1 cellular context compared by ENCODE assay signal in the genomic region with DNA sequence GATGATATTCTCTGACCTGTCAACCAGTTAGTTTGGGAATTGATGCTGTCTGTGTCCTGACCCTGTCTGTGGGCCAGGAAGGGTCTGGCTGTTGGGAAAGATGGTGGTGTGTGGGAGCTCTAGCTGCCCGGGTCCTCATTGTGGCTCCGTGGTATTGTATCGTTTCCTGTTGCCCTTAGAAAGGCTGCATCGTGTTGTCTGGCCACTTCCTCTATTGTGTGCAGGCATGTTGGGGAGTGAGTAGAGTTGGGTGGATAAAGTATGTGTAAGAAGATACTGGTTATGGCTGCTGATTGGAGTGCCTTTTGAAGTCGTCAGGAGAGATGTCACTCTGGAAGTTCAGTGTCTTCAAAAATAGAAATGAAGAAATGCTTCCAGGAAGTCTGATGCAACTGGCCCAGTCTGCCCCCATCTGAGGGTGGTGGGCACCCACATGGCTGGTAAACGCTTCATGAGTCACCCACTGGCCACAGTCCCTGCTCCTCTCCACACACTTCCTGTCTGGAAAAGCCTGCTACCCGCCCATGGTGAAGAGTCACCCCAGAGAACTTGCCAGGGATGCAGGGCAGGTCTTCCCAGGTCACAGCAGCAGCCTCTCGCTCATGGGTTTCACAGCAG.
TF ChIP-seq lines count a peak whose summit lies in the region.

No MANE protein-coding gene starts in this region.

TF ChIP-seq in HepG2, 621 proteins besides CTCF, POLR2A, EP300 and RAD21 (continued from another document and continues in another):
- TF ChIP-seq, protein P1, sequence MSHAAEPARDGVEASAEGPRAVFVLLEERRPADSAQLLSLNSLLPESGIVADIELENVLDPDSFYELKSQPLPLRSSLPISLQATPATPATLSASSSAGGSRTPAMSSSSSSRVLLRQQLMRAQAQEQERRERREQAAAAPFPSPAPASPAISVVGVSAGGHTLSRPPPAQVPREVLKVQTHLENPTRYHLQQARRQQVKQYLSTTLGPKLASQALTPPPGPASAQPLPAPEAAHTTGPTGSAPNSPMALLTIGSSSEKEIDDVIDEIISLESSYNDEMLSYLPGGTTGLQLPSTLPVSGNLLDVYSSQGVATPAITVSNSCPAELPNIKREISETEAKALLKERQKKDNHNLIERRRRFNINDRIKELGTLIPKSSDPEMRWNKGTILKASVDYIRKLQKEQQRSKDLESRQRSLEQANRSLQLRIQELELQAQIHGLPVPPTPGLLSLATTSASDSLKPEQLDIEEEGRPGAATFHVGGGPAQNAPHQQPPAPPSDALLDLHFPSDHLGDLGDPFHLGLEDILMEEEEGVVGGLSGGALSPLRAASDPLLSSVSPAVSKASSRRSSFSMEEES (CRISPR knock-in tag; IDR thresholded peaks at IDR 0.05): 0 out of 2 replicates have a peak, but pooled peaks have one; percentile 23
- TF ChIP-seq, protein P2, sequence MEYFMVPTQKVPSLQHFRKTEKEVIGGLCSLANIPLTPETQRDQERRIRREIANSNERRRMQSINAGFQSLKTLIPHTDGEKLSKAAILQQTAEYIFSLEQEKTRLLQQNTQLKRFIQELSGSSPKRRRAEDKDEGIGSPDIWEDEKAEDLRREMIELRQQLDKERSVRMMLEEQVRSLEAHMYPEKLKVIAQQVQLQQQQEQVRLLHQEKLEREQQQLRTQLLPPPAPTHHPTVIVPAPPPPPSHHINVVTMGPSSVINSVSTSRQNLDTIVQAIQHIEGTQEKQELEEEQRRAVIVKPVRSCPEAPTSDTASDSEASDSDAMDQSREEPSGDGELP (IDR thresholded peaks at IDR 0.05; ENCODE audit: borderline replicate concordance, low read depth): peak; percentile 23; the same call in 1 of the 2 replicates
- TF ChIP-seq SNAPC2 (CRISPR knock-in tag; IDR thresholded peaks at IDR 0.05): no peak
- TF ChIP-seq, protein P3, sequence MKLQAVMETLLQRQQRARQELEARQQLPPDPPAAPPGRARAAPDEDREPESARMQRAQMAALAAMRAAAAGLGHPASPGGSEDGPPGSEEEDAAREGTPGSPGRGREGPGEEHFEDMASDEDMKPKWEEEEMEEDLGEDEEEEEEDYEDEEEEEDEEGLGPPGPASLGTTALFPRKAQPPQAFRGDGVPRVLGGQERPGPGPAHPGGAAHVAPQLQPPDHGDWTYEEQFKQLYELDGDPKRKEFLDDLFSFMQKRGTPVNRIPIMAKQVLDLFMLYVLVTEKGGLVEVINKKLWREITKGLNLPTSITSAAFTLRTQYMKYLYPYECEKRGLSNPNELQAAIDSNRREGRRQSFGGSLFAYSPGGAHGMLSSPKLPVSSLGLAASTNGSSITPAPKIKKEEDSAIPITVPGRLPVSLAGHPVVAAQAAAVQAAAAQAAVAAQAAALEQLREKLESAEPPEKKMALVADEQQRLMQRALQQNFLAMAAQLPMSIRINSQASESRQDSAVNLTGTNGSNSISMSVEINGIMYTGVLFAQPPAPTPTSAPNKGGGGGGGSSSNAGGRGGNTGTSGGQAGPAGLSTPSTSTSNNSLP (IDR thresholded peaks at IDR 0.05; ENCODE audit: low read depth, low read length): no peak
- TF ChIP-seq GABPA (IDR thresholded peaks at IDR 0.05; ENCODE audit: low read depth, low read length): no peak
- peak; percentile 69 for TF ChIP-seq GABPA (CRISPR knock-in tag; IDR thresholded peaks at IDR 0.05; ENCODE audit: low read depth)
- TF ChIP-seq ZNF350 (CRISPR knock-in tag; IDR thresholded peaks at IDR 0.05; ENCODE audit: borderline replicate concordance, low read depth): no peak
- no peak for TF ChIP-seq ZNF207 (IDR thresholded peaks at IDR 0.05; ENCODE audit: borderline replicate concordance)
- TF ChIP-seq, protein P4, sequence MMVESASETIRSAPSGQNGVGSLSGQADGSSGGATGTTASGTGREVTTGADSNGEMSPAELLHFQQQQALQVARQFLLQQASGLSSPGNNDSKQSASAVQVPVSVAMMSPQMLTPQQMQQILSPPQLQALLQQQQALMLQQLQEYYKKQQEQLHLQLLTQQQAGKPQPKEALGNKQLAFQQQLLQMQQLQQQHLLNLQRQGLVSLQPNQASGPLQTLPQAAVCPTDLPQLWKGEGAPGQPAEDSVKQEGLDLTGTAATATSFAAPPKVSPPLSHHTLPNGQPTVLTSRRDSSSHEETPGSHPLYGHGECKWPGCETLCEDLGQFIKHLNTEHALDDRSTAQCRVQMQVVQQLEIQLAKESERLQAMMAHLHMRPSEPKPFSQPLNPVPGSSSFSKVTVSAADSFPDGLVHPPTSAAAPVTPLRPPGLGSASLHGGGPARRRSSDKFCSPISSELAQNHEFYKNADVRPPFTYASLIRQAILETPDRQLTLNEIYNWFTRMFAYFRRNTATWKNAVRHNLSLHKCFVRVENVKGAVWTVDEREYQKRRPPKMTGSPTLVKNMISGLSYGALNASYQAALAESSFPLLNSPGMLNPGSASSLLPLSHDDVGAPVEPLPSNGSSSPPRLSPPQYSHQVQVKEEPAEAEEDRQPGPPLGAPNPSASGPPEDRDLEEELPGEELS (CRISPR knock-in tag; IDR thresholded peaks at IDR 0.05): no peak
- TF ChIP-seq, protein P5, sequence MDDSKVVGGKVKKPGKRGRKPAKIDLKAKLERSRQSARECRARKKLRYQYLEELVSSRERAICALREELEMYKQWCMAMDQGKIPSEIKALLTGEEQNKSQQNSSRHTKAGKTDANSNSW (CRISPR knock-in tag; IDR thresholded peaks at IDR 0.05; ENCODE audit: borderline replicate concordance): no peak
- TF ChIP-seq, protein P6, sequence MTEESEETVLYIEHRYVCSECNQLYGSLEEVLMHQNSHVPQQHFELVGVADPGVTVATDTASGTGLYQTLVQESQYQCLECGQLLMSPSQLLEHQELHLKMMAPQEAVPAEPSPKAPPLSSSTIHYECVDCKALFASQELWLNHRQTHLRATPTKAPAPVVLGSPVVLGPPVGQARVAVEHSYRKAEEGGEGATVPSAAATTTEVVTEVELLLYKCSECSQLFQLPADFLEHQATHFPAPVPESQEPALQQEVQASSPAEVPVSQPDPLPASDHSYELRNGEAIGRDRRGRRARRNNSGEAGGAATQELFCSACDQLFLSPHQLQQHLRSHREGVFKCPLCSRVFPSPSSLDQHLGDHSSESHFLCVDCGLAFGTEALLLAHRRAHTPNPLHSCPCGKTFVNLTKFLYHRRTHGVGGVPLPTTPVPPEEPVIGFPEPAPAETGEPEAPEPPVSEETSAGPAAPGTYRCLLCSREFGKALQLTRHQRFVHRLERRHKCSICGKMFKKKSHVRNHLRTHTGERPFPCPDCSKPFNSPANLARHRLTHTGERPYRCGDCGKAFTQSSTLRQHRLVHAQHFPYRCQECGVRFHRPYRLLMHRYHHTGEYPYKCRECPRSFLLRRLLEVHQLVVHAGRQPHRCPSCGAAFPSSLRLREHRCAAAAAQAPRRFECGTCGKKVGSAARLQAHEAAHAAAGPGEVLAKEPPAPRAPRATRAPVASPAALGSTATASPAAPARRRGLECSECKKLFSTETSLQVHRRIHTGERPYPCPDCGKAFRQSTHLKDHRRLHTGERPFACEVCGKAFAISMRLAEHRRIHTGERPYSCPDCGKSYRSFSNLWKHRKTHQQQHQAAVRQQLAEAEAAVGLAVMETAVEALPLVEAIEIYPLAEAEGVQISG (CRISPR knock-in tag; IDR thresholded peaks at IDR 0.05): no peak
- no peak for TF ChIP-seq ZFP1 (CRISPR knock-in tag; IDR thresholded peaks at IDR 0.05)
- TF ChIP-seq HNF4A (CRISPR knock-in tag; IDR thresholded peaks at IDR 0.05): no peak
- TF ChIP-seq, protein P7, sequence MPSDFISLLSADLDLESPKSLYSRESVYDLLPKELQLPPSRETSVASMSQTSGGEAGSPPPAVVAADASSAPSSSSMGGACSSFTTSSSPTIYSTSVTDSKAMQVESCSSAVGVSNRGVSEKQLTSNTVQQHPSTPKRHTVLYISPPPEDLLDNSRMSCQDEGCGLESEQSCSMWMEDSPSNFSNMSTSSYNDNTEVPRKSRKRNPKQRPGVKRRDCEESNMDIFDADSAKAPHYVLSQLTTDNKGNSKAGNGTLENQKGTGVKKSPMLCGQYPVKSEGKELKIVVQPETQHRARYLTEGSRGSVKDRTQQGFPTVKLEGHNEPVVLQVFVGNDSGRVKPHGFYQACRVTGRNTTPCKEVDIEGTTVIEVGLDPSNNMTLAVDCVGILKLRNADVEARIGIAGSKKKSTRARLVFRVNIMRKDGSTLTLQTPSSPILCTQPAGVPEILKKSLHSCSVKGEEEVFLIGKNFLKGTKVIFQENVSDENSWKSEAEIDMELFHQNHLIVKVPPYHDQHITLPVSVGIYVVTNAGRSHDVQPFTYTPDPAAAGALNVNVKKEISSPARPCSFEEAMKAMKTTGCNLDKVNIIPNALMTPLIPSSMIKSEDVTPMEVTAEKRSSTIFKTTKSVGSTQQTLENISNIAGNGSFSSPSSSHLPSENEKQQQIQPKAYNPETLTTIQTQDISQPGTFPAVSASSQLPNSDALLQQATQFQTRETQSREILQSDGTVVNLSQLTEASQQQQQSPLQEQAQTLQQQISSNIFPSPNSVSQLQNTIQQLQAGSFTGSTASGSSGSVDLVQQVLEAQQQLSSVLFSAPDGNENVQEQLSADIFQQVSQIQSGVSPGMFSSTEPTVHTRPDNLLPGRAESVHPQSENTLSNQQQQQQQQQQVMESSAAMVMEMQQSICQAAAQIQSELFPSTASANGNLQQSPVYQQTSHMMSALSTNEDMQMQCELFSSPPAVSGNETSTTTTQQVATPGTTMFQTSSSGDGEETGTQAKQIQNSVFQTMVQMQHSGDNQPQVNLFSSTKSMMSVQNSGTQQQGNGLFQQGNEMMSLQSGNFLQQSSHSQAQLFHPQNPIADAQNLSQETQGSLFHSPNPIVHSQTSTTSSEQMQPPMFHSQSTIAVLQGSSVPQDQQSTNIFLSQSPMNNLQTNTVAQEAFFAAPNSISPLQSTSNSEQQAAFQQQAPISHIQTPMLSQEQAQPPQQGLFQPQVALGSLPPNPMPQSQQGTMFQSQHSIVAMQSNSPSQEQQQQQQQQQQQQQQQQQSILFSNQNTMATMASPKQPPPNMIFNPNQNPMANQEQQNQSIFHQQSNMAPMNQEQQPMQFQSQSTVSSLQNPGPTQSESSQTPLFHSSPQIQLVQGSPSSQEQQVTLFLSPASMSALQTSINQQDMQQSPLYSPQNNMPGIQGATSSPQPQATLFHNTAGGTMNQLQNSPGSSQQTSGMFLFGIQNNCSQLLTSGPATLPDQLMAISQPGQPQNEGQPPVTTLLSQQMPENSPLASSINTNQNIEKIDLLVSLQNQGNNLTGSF (CRISPR knock-in tag; IDR thresholded peaks at IDR 0.05): no peak
- TF ChIP-seq ZFY (CRISPR knock-in tag; IDR thresholded peaks at IDR 0.05): no peak
- TF ChIP-seq THYN1 (CRISPR knock-in tag; IDR thresholded peaks at IDR 0.05; ENCODE audit: borderline replicate concordance, low read depth): no peak
- TF ChIP-seq ZFP36 (IDR thresholded peaks at IDR 0.05; ENCODE audit: borderline replicate concordance, low read depth, low read length, partially characterized antibody): no peak
- no peak for TF ChIP-seq NR2F2 (IDR thresholded peaks at IDR 0.05; ENCODE audit: borderline replicate concordance, low read depth)
- TF ChIP-seq, protein P8, sequence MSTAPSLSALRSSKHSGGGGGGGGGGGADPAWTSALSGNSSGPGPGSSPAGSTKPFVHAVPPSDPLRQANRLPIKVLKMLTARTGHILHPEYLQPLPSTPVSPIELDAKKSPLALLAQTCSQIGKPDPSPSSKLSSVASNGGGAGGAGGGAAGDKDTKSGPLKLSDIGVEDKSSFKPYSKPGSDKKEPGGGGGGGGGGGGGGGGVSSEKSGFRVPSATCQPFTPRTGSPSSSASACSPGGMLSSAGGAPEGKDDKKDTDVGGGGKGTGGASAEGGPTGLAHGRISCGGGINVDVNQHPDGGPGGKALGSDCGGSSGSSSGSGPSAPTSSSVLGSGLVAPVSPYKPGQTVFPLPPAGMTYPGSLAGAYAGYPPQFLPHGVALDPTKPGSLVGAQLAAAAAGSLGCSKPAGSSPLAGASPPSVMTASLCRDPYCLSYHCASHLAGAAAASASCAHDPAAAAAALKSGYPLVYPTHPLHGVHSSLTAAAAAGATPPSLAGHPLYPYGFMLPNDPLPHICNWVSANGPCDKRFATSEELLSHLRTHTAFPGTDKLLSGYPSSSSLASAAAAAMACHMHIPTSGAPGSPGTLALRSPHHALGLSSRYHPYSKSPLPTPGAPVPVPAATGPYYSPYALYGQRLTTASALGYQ (CRISPR knock-in tag; IDR thresholded peaks at IDR 0.05): no peak
- TF ChIP-seq ZEB1 (IDR thresholded peaks at IDR 0.05; ENCODE audit: insufficient replicate concordance, low read depth): no peak
- TF ChIP-seq SATB2 (CRISPR knock-in tag; IDR thresholded peaks at IDR 0.05): no peak
- peak; percentile 25; the same call in 1 of the 2 replicates for TF ChIP-seq SOX5 (CRISPR knock-in tag; IDR thresholded peaks at IDR 0.05; ENCODE audit: borderline replicate concordance)
- no peak for TF ChIP-seq ZNF296 (CRISPR knock-in tag; conservative IDR thresholded peaks at IDR 0.05)
- TF ChIP-seq, protein P9, sequence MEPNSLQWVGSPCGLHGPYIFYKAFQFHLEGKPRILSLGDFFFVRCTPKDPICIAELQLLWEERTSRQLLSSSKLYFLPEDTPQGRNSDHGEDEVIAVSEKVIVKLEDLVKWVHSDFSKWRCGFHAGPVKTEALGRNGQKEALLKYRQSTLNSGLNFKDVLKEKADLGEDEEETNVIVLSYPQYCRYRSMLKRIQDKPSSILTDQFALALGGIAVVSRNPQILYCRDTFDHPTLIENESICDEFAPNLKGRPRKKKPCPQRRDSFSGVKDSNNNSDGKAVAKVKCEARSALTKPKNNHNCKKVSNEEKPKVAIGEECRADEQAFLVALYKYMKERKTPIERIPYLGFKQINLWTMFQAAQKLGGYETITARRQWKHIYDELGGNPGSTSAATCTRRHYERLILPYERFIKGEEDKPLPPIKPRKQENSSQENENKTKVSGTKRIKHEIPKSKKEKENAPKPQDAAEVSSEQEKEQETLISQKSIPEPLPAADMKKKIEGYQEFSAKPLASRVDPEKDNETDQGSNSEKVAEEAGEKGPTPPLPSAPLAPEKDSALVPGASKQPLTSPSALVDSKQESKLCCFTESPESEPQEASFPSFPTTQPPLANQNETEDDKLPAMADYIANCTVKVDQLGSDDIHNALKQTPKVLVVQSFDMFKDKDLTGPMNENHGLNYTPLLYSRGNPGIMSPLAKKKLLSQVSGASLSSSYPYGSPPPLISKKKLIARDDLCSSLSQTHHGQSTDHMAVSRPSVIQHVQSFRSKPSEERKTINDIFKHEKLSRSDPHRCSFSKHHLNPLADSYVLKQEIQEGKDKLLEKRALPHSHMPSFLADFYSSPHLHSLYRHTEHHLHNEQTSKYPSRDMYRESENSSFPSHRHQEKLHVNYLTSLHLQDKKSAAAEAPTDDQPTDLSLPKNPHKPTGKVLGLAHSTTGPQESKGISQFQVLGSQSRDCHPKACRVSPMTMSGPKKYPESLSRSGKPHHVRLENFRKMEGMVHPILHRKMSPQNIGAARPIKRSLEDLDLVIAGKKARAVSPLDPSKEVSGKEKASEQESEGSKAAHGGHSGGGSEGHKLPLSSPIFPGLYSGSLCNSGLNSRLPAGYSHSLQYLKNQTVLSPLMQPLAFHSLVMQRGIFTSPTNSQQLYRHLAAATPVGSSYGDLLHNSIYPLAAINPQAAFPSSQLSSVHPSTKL (CRISPR knock-in tag; IDR thresholded peaks at IDR 0.05): peak; percentile 83
- TF ChIP-seq JDP2 (CRISPR knock-in tag; IDR thresholded peaks at IDR 0.05; ENCODE audit: borderline replicate concordance): no peak
- no peak for TF ChIP-seq MYNN (CRISPR knock-in tag; IDR thresholded peaks at IDR 0.05; ENCODE audit: low read depth)
- no peak for TF ChIP-seq ZNF703 (CRISPR knock-in tag; IDR thresholded peaks at IDR 0.05; ENCODE audit: borderline replicate concordance)
